ENCODE assay signal across 15 cellular contexts in the genomic region with DNA sequence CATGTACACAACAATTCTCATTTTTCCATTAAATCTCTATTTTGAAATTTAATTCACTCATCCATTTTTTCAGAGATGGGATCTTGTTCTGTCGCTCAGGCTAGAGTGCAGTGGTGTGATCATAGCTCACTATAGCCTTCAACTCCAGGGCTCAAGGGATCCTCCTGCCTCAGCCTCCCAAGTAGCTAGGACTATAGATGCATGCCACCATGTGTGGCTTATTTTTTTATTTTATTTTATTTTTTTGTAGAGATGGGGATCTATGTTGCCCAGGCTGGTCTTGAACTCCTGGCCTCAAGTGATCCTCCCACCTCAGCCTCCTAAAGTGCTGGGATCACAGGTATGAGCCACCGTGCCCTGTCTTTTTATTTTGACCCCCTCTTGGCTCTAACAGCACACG.
DNase-seq lines count a peak whose midpoint lies in the region; ATAC-seq and TF ChIP-seq lines count a peak whose summit lies in the region.
"Had no signal": no experiment of that assay in that cellular context is flagged by ENCODE, and none has a peak within 500 bp of the region (broad histone marks: within the 10 kb centered on the region; RNA-seq: fewer than 3 reads in every experiment).

No MANE protein-coding gene starts in this region.

- peaks cover 15% of the 10 kb centered on the region for H3K79me2 ChIP-seq in smooth muscle cell (ENCODE audit: low read depth)

- H3K4me2 ChIP-seq in smooth muscle cell: no peak overlapping the region

- no peak overlapping the region for H3K9ac ChIP-seq in skeletal muscle tissue (ENCODE audit: low read depth in 1 of 3, low read length in 3 of 3)
- H3K9ac ChIP-seq in smooth muscle cell (ENCODE audit: low read depth): no peak overlapping the region

- DNase-seq in activated CD4-positive, alpha-beta T cell treated with anti-CD3 and anti-CD28 coated beads for 36 hours: no peak
- DNase-seq in activated CD4-positive, alpha-beta T cell treated with anti-CD3 and anti-CD28 coated beads for 4 hours: no peak
- no peak for DNase-seq in effector memory CD8-positive, alpha-beta T cell
- no peak for DNase-seq in smooth muscle cell (lab: John Stamatoyannopoulos, UW; ENCODE audit: unreplicated experiment)
- DNase-seq: activated CD4-positive, alpha-beta T cell treated with anti-CD3 and anti-CD28 coated beads for 48 hours; GOT3; hypothalamus; KG1; NCI-H526 had no signal

- 96% methylated on average over 3 of the region's 3 CpGs for WGBS in smooth muscle cell (ENCODE audit: low lambda C conversion rate)

- H3K4me1 ChIP-seq in skeletal muscle tissue (ENCODE audit: control insufficient read depth in 3 of 3, insufficient read depth in 3 of 3, low read length in 3 of 3) (peaks cover 19 to 62% (median 37%) of the 10 kb centered on the region in 3 donors), smooth muscle cell (ENCODE audit: low read depth) (peaks cover 9% of the 10 kb centered on the region)

- ATAC-seq in activated CD4-positive, alpha-beta T cell treated with anti-CD3 and anti-CD28 coated beads for 36 hours: no peak
- no peak for ATAC-seq in effector memory CD8-positive, alpha-beta T cell (replicated peaks)
- ATAC-seq in HG03196 (IDR thresholded peaks at IDR 0.05; ENCODE audit: unreplicated experiment): no peak
- ATAC-seq in HG03095 (IDR thresholded peaks at IDR 0.05; ENCODE audit: unreplicated experiment): no peak

- POLR2A ChIA-PET in activated CD4-positive, alpha-beta T cell treated with anti-CD3 and anti-CD28 coated beads for 36 hours (lab: Charles Lee): interaction anchor here (1.0 to 2.6 kb wide), 5 partner anchors 11 to 41 kb away, joined by 3 to 12 read pairs (median 10); no protein-coding TSS in a partner anchor

- peaks cover 39% of the 10 kb centered on the region for H4K20me1 ChIP-seq in smooth muscle cell (ENCODE audit: low read depth)

- peaks cover under 1 to 14% (median 9%) of the 10 kb centered on the region in 3 donors for H3K36me3 ChIP-seq in skeletal muscle tissue (ENCODE audit: control insufficient read depth in 3 of 3, insufficient read depth in 3 of 3, low read length in 3 of 3)
- no peaks in the 10 kb centered on the region for H3K36me3 ChIP-seq in smooth muscle cell (ENCODE audit: low read depth)

- intact Hi-C loops in activated CD4-positive, alpha-beta T cell treated with anti-CD3 and anti-CD28 coated beads for 36 hours (cut with DNase I, micrococcal nuclease): no loop called here

- H3K27me3 Mint-ChIP-seq in activated CD4-positive, alpha-beta T cell treated with anti-CD3 and anti-CD28 coated beads for 36 hours: no peaks in the 10 kb centered on the region
- H3K27me3 Mint-ChIP-seq in IgD-negative memory B cell: no peaks in the 10 kb centered on the region
- no peaks in the 10 kb centered on the region for H3K27me3 Mint-ChIP-seq in effector memory CD8-positive, alpha-beta T cell

- H2AFZ ChIP-seq in smooth muscle cell (ENCODE audit: low read depth): no peak overlapping the region

- H3K27ac ChIP-seq in skeletal muscle tissue (ENCODE audit: low read depth, low read length) (peak overlapping the region; percentile 52), smooth muscle cell (ENCODE audit: low read depth) (no peak overlapping the region)
- H3K27ac ChIP-seq: esophagus muscularis mucosa had no signal

- H3K36me3 Mint-ChIP-seq in activated CD4-positive, alpha-beta T cell treated with anti-CD3 and anti-CD28 coated beads for 36 hours (ENCODE audit: low read depth): peaks cover 88% of the 10 kb centered on the region
- peaks cover 3% of the 10 kb centered on the region for H3K36me3 Mint-ChIP-seq in IgD-negative memory B cell
- peaks cover 90% of the 10 kb centered on the region for H3K36me3 Mint-ChIP-seq in effector memory CD8-positive, alpha-beta T cell (ENCODE audit: insufficient read depth)

- no peak for TF ChIP-seq CTCF in smooth muscle cell (IDR thresholded peaks at IDR 0.05; ENCODE audit: borderline replicate concordance, insufficient read depth, poor library complexity, severe bottlenecking)

- H3K9me3 ChIP-seq in skeletal muscle tissue (ENCODE audit: control insufficient read depth in 3 of 3, low read length in 3 of 3): no peaks in the 10 kb centered on the region
- no peaks in the 10 kb centered on the region for H3K9me3 ChIP-seq in smooth muscle cell (replicated peaks; ENCODE audit: low read depth)
- H3K9me3 ChIP-seq: esophagus muscularis mucosa had no signal

- peak overlapping the region; percentile 41 for H3K4me3 Mint-ChIP-seq in activated CD4-positive, alpha-beta T cell treated with anti-CD3 and anti-CD28 coated beads for 36 hours
- no peak overlapping the region for H3K4me3 Mint-ChIP-seq in IgD-negative memory B cell
- peak overlapping the region; percentile 87 to 92 for H3K4me3 Mint-ChIP-seq in effector memory CD8-positive, alpha-beta T cell
- H3K4me3 Mint-ChIP-seq: nephron had no signal

- CTCF ChIA-PET in activated CD4-positive, alpha-beta T cell treated with anti-CD3 and anti-CD28 coated beads for 36 hours (lab: Charles Lee): interaction anchor here (0.8 to 4.9 kb wide), 6 partner anchors 21 to 120 kb away, joined by 3 to 29 read pairs (median 4); no protein-coding TSS in a partner anchor

- H3K27me3 ChIP-seq in skeletal muscle tissue (ENCODE audit: control insufficient read depth in 3 of 3, insufficient read depth in 3 of 3, low read length in 3 of 3) (no peaks in the 10 kb centered on the region), smooth muscle cell (ENCODE audit: low read depth) (no peaks in the 10 kb centered on the region)
- H3K27me3 ChIP-seq: esophagus muscularis mucosa had no signal

- H3K4me3 ChIP-seq in skeletal muscle tissue (ENCODE audit: low read length in 3 of 3) (no peak overlapping the region), smooth muscle cell (no peak overlapping the region)
- H3K4me3 ChIP-seq: esophagus muscularis mucosa had no signal

- no peaks in the 10 kb centered on the region for H3F3A ChIP-seq in smooth muscle cell (ENCODE audit: low read depth)

- H3K27ac Mint-ChIP-seq in activated CD4-positive, alpha-beta T cell treated with anti-CD3 and anti-CD28 coated beads for 36 hours: peak overlapping the region; percentile 91
- peak overlapping the region; percentile 39 to 89 (median 67) for H3K27ac Mint-ChIP-seq in IgD-negative memory B cell
- peak overlapping the region; percentile 98 to 99 for H3K27ac Mint-ChIP-seq in effector memory CD8-positive, alpha-beta T cell
- H3K27ac Mint-ChIP-seq: nephron had no signal

- H3K9me3 Mint-ChIP-seq in activated CD4-positive, alpha-beta T cell treated with anti-CD3 and anti-CD28 coated beads for 36 hours (ENCODE audit: low read depth): no peaks in the 10 kb centered on the region
- H3K9me3 Mint-ChIP-seq in IgD-negative memory B cell: no peaks in the 10 kb centered on the region
- no peaks in the 10 kb centered on the region for H3K9me3 Mint-ChIP-seq in effector memory CD8-positive, alpha-beta T cell
- H3K9me3 Mint-ChIP-seq: nephron had no signal

- peaks cover 91% of the 10 kb centered on the region for H3K4me1 Mint-ChIP-seq in activated CD4-positive, alpha-beta T cell treated with anti-CD3 and anti-CD28 coated beads for 36 hours
- peaks cover 52 to 66% (median 52%) of the 10 kb centered on the region in 3 donors for H3K4me1 Mint-ChIP-seq in IgD-negative memory B cell
- peaks cover 70 to 89% of the 10 kb centered on the region in 2 donors for H3K4me1 Mint-ChIP-seq in effector memory CD8-positive, alpha-beta T cell (ENCODE audit: low read depth in 2 of 2)

Comparison
In these comparisons a context has a peak if more than half of its experiments do, and no peak if none do; other contexts are left out.
1. H3K4me3 Mint-ChIP-seq: peak in activated CD4-positive, alpha-beta T cell treated with anti-CD3 and anti-CD28 coated beads for 36 hours (single experiment) and effector memory CD8-positive, alpha-beta T cell (2 of 2); none in IgD-negative memory B cell (0 of 4).
2. Peak in every context shown above with its lines, with median percentiles within 50 percentile points of each other: H3K27ac Mint-ChIP-seq.